Comparison of ENCODE assay signal across 14 cellular contexts in genomic region chr9:125878241-125878640, GRCh38.
A peak's percentile ranks its signal among the peaks of the same experiment; 100 is the strongest.
DNase-seq lines count a peak whose midpoint lies in the region; ATAC-seq and TF ChIP-seq lines count a peak whose summit lies in the region.
"Had no signal": no experiment of that assay in that cellular context is flagged by ENCODE, and none has a peak within 500 bp of the region (broad histone marks: within the 10 kb centered on the region; RNA-seq: fewer than 3 reads in every experiment).

No MANE protein-coding gene starts in this region.

- no peak overlapping the region for H3K4me2 ChIP-seq in GM23248 (ENCODE audit: unreplicated experiment)
- peak overlapping the region; percentile 48 for H3K4me2 ChIP-seq in neural cell (ENCODE audit: low read length)

- H4K20me1 ChIP-seq in GM23248 (ENCODE audit: insufficient read depth) (no peaks in the 10 kb centered on the region), neural cell (ENCODE audit: insufficient read depth) (no peaks in the 10 kb centered on the region)

- TF ChIP-seq CTCF in WERI-Rb-1 (IDR thresholded peaks at IDR 0.05; ENCODE audit: low read depth, low read length), result no peak
- TF ChIP-seq CTCF in neural cell (IDR thresholded peaks at IDR 0.05; ENCODE audit: poor library complexity, severe bottlenecking), result no peak
- TF ChIP-seq CTCF in ovary (IDR thresholded peaks at IDR 0.05), result no peak
- no peak for TF ChIP-seq CTCF in right lobe of liver (IDR thresholded peaks at IDR 0.05)

- 28% methylated on average over 2 of the region's 2 CpGs for WGBS in GM23248 (ENCODE audit: low coverage in 1 of 2, low lambda C conversion rate in 2 of 2, missing lambda C conversion rate in 2 of 2), 2 experiments
- 57 to 76% (median 65%) methylated on average over 2 of the region's 2 CpGs for WGBS in ovary, 3 donors
- WGBS in right lobe of liver (ENCODE audit: insufficient coverage, low coverage, low lambda C conversion rate, missing lambda C conversion rate), result 77% methylated on average over 2 of the region's 2 CpGs

- H2AFZ ChIP-seq in GM23248 (no peak overlapping the region), neural cell (ENCODE audit: low read depth, low read length) (no peak overlapping the region)

- TF ChIP-seq RAD21 in neural cell (conservative IDR thresholded peaks at IDR 0.05), result no peak

- H3K4me1 ChIP-seq in GM23248 (ENCODE audit: insufficient read depth) (peaks cover 18% of the 10 kb centered on the region), ovary (ENCODE audit: insufficient read depth) (no peaks in the 10 kb centered on the region), right lobe of liver (no peaks in the 10 kb centered on the region)
- H3K4me1 ChIP-seq: Caco-2, foreskin keratinocyte had no signal

- TF ChIP-seq POLR2A in ovary (IDR thresholded peaks at IDR 0.05) (no peak), right lobe of liver (IDR thresholded peaks at IDR 0.05) (no peak)

- peak; percentile 33 for DNase-seq in GM23248
- DNase-seq in NCI-H1417 (lab: John Stamatoyannopoulos, UW), result peak in 2 of 3 experiments; percentile 69 to 94
- peak; percentile 15 for DNase-seq in WERI-Rb-1
- DNase-seq in NK-92 (lab: John Stamatoyannopoulos, UW; ENCODE audit: unreplicated experiment), result no peak
- no peak for DNase-seq in ovary
- no peak for DNase-seq in right lobe of liver
- DNase-seq: Caco-2; foreskin keratinocyte; naive thymus-derived CD4-positive, alpha-beta T cell; NCI-H1105 treated with DMSO at 0.1 percent for 48 hours had no signal

- in situ Hi-C loops in GM23248 (cut with MboI), result no loop called here

- H3K79me2 ChIP-seq in GM23248 (ENCODE audit: insufficient read depth), result peaks cover 68% of the 10 kb centered on the region
- peaks cover 61% of the 10 kb centered on the region for H3K79me2 ChIP-seq in neural cell (replicated peaks; ENCODE audit: insufficient read depth, low read length)

- H3K9me2 ChIP-seq in GM23248 (ENCODE audit: insufficient read depth) (no peaks in the 10 kb centered on the region; the same call in 1 of the 2 replicates), neural cell (ENCODE audit: insufficient read depth, low read length) (no peaks in the 10 kb centered on the region)

- H3K9me3 ChIP-seq in GM23248 (ENCODE audit: low read depth) (no peaks in the 10 kb centered on the region), WERI-Rb-1 (ENCODE audit: severe bottlenecking) (no peaks in the 10 kb centered on the region), neural cell (ENCODE audit: low read length) (no peaks in the 10 kb centered on the region), ovary (no peaks in the 10 kb centered on the region), right lobe of liver (no peaks in the 10 kb centered on the region)
- H3K9me3 ChIP-seq: Caco-2, thoracic aorta had no signal

- intact Hi-C loops in ovary (cut with DNase I) (no loop called here), right lobe of liver (cut with DNase I) (no loop called here)

- no peak overlapping the region for H3K9ac ChIP-seq in GM23248
- H3K9ac ChIP-seq in neural cell (ENCODE audit: low read length), result peak overlapping the region; percentile 44

- H3K27ac ChIP-seq in GM23248 (no peak overlapping the region), WERI-Rb-1 (no peak overlapping the region), neural cell (ENCODE audit: low read length) (peak overlapping the region; percentile 90), ovary (no peak overlapping the region), right lobe of liver (no peak overlapping the region)
- H3K27ac ChIP-seq: foreskin keratinocyte, HL-60, RWPE1, thoracic aorta had no signal

- ATAC-seq in right lobe of liver, result no peak
- ATAC-seq: foreskin keratinocyte; naive thymus-derived CD4-positive, alpha-beta T cell had no signal

- TF ChIP-seq EP300 in neural cell (conservative IDR thresholded peaks at IDR 0.05; ENCODE audit: poor library complexity, severe bottlenecking), result peak; percentile 89
- TF ChIP-seq EP300 in ovary (IDR thresholded peaks at IDR 0.05), result no peak

- H3F3A ChIP-seq in GM23248 (ENCODE audit: insufficient read depth), result no peaks in the 10 kb centered on the region
- H3F3A ChIP-seq in neural cell (ENCODE audit: insufficient read depth, low read length, poor library complexity, severe bottlenecking), result peaks cover 16% of the 10 kb centered on the region

- H3K36me3 ChIP-seq in GM23248 (ENCODE audit: low read depth) (no peaks in the 10 kb centered on the region), WERI-Rb-1 (0 out of 2 replicates have a peak, but pooled peaks cover 3% of the 10 kb centered on the region), neural cell (ENCODE audit: insufficient read depth, low read length) (no peaks in the 10 kb centered on the region), ovary (no peaks in the 10 kb centered on the region), right lobe of liver (no peaks in the 10 kb centered on the region)
- H3K36me3 ChIP-seq: thoracic aorta had no signal

- H3K27me3 ChIP-seq in GM23248 (replicated peaks; ENCODE audit: insufficient read depth), result no peaks in the 10 kb centered on the region
- no peaks in the 10 kb centered on the region for H3K27me3 ChIP-seq in WERI-Rb-1 (ENCODE audit: insufficient read depth, low read depth, severe bottlenecking)
- no peaks in the 10 kb centered on the region for H3K27me3 ChIP-seq in neural cell (ENCODE audit: insufficient read depth, low read depth, low read length)
- H3K27me3 ChIP-seq in ovary, result no peaks in the 10 kb centered on the region
- H3K27me3 ChIP-seq in right lobe of liver, result no peaks in the 10 kb centered on the region
- H3K27me3 ChIP-seq: foreskin keratinocyte had no signal

- H3K4me3 ChIP-seq in GM23248 (no peak overlapping the region), WERI-Rb-1 (ENCODE audit: low read depth, low read length) (no peak overlapping the region), neural cell (ENCODE audit: low read length) (peak overlapping the region; percentile 57), ovary (no peak overlapping the region), right lobe of liver (no peak overlapping the region)
- H3K4me3 ChIP-seq: thoracic aorta had no signal

TF ChIP-seq in neural cell, 6 proteins besides CTCF, POLR2A, EP300 and RAD21:
- peak; percentile 59 for TF ChIP-seq POLR2AphosphoS5 (IDR thresholded peaks at IDR 0.05)
- TF ChIP-seq SMC3 (conservative IDR thresholded peaks at IDR 0.05; ENCODE audit: poor library complexity), result no peak

Comparison
In these comparisons a context has a peak if more than half of its experiments do, and no peak if none do; other contexts are left out.
1. DNase-seq: peak in GM23248 (single experiment), NCI-H1417 (2 of 3) and WERI-Rb-1 (single experiment); none in NK-92 (single experiment), ovary (0 of 5) and right lobe of liver (0 of 3).